Comparison of ENCODE assay signal across 1 cellular context in genomic region chr16:8797364-8798173, GRCh38.
TF ChIP-seq lines count a peak whose summit lies in the region.

Gene PMM2 (plus strand): TSS chr16:8797839. CDS start chr16:8797883, 44 bp downstream.
Gene TMEM186 (minus strand): TSS chr16:8797639. CDS start chr16:8797614, 25 bp downstream.

TF ChIP-seq in HepG2, 621 proteins besides CTCF, POLR2A, EP300 and RAD21 (continued from another document and continues in another):
- TF ChIP-seq ZNF574 (CRISPR knock-in tag; IDR thresholded peaks at IDR 0.05) (peak; percentile 97), ZSCAN12 (CRISPR knock-in tag; IDR thresholded peaks at IDR 0.05) (peak; percentile 98), PATZ1 (CRISPR knock-in tag; IDR thresholded peaks at IDR 0.05) (peak; percentile 96), ZNF317 (CRISPR knock-in tag; IDR thresholded peaks at IDR 0.05) (peak; percentile 95), ZBTB26 (CRISPR knock-in tag; IDR thresholded peaks at IDR 0.05; ENCODE audit: borderline replicate concordance) (peak; percentile 92), ZBTB37 (CRISPR knock-in tag; IDR thresholded peaks at IDR 0.05) (no peak; the same call in 1 of the 2 replicates), NFATC3 (CRISPR knock-in tag; IDR thresholded peaks at IDR 0.05) (peak; percentile 99), MXD3 (CRISPR knock-in tag; IDR thresholded peaks at IDR 0.05) (peak; percentile 100), MYPOP (CRISPR knock-in tag; IDR thresholded peaks at IDR 0.05) (peak; percentile 97), ZNF207 (IDR thresholded peaks at IDR 0.05; ENCODE audit: borderline replicate concordance) (no peak), GMEB2 (CRISPR knock-in tag; IDR thresholded peaks at IDR 0.05; ENCODE audit: low read depth) (peak; percentile 80), ZNF18 (CRISPR knock-in tag; IDR thresholded peaks at IDR 0.05; ENCODE audit: insufficient replicate concordance) (peak; percentile 96), NCOA2 (CRISPR knock-in tag; IDR thresholded peaks at IDR 0.05) (peak; percentile 76), MLXIP (CRISPR knock-in tag; IDR thresholded peaks at IDR 0.05; ENCODE audit: borderline replicate concordance) (peak; percentile 77; the same call in 1 of the 2 replicates), ZNF567 (CRISPR knock-in tag; IDR thresholded peaks at IDR 0.05; ENCODE audit: borderline replicate concordance) (peak; percentile 99), HCFC1 (IDR thresholded peaks at IDR 0.05; ENCODE audit: low read depth, low read length) (peak; percentile 92), GABPB1 (CRISPR knock-in tag; IDR thresholded peaks at IDR 0.05) (peak; percentile 99), ZNF687 (CRISPR knock-in tag; IDR thresholded peaks at IDR 0.05) (peak; percentile 100), ZNF142 (CRISPR knock-in tag; IDR thresholded peaks at IDR 0.05) (peak; percentile 96), JUNB (CRISPR knock-in tag; IDR thresholded peaks at IDR 0.05; ENCODE audit: borderline replicate concordance) (no peak; the same call in 1 of the 2 replicates), ZNF577 (CRISPR knock-in tag; IDR thresholded peaks at IDR 0.05; ENCODE audit: borderline replicate concordance, low read depth) (no peak; the same call in 1 of the 2 replicates), TOPORS (CRISPR knock-in tag; IDR thresholded peaks at IDR 0.05) (peak; percentile 99)
